8 cellular contexts compared by ENCODE assay signal in genomic region chr2:47070920-47071824, GRCh38.
DNase-seq lines count a peak whose midpoint lies in the region; ATAC-seq and TF ChIP-seq lines count a peak whose summit lies in the region.

No MANE protein-coding gene starts in this region.

- DNase-seq in AG09309 (ENCODE audit: low read depth) (peak; percentile 85), cardiac fibroblast (ENCODE audit: low read depth in 2 of 2) (peak; percentile 94 to 95), medulla oblongata (ENCODE audit: extremely low spot score) (peak; percentile 80), superior temporal gyrus (ENCODE audit: extremely low spot score) (peak; percentile 71), middle frontal gyrus (ENCODE audit: extremely low spot score, low spot score) (no peak)

- TF ChIP-seq CTCF in AG09309 (IDR thresholded peaks at IDR 0.05; ENCODE audit: control insufficient read depth, insufficient read depth, low read depth, low read length, missing control alignments) (no peak), cardiac fibroblast (IDR thresholded peaks at IDR 0.05; ENCODE audit: low read depth, low read length) (no peak)

- ATAC-seq in GM18907 (IDR thresholded peaks at IDR 0.05; ENCODE audit: unreplicated experiment) (peak; percentile 75), HG03108 (IDR thresholded peaks at IDR 0.05; ENCODE audit: unreplicated experiment) (peak; percentile 77), SK-N-SH treated with all-trans-retinoic acid at 6 μM for 48 hours (peak; percentile 7)

- H3K4me3 ChIP-seq in AG09309 (ENCODE audit: control insufficient read depth, low read depth, low read length) (no peak overlapping the region), cardiac fibroblast (replicated peaks in 1 of 2; ENCODE audit: low read depth in 2 of 2, low read length in 2 of 2) (no peak overlapping the region)

TF ChIP-seq in SK-N-SH treated with all-trans-retinoic acid at 6 μM for 48 hours, 23 proteins besides CTCF, POLR2A, EP300 and RAD21:
- TF ChIP-seq CSDC2 (CRISPR knock-in tag; IDR thresholded peaks at IDR 0.05) (0 out of 2 replicates have a peak, but pooled peaks have one; percentile 27), ISL1 (CRISPR knock-in tag; IDR thresholded peaks at IDR 0.05) (0 out of 2 replicates have a peak, but pooled peaks have one; percentile 3), CREB5 (CRISPR knock-in tag; IDR thresholded peaks at IDR 0.05; ENCODE audit: low read depth) (no peak)
TF ChIP-seq in SK-N-SH treated with all-trans-retinoic acid at 6 μM for 48 hours: peak in this region for 2.

Comparison
In these comparisons a context has a peak if more than half of its experiments do, and no peak if none do; other contexts are left out.
1. ATAC-seq: peak in every context shown above with its lines; median percentile 77 in HG03108; 75 in GM18907; 7 in SK-N-SH treated with all-trans-retinoic acid at 6 μM for 48 hours.